Comparison of ENCODE assay signal across 8 cellular contexts in the genomic region with DNA sequence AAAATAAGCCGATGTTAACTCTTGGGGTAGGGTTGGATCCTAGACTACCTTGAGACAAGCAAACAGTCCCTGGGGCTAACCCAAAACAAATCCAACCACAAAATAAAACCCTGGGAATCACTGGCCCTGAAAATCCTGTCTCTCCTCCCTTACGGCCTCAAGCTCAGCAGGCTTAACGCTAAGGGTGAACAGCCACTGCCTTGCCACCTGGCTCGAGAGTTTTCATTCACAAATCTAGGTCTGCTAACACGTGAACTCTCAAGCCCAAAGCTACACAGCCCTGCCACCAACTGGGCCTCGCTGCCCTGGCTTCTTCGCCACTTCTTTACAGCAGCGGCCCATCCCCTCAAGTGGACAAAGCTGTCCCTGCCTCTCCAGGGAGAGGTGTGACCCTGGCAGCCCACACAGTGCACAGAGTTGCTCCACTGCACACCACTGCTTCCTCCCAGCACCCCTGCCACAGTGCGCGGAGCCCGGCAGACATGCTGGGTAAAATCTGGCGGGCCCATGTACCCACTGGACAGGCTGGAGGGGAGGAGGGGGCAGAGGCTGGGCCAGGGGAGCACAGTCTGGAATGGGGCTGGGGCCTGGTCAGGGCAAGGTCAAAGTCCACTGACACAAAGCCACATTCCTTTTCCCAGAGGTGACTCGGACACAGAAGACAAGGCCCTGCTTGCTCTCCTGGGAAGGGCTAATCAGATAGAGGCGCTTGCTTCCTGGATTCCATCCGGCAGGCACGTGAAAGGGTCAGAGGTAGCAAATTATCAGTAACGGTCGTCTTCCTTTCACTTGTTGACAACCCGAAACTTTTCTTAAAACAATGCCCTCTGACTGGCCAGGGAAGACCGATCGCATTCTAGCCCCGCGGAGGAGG. TPM values are rescaled to one million over a fixed set of nuclear protein-coding genes. Genes with fewer than 3 reads are reported as not detected.
DNase-seq lines count a peak whose midpoint lies in the region; ATAC-seq and TF ChIP-seq lines count a peak whose summit lies in the region.

No MANE protein-coding gene starts in this region.

- no peaks in the 10 kb centered on the region for H3K9me3 Mint-ChIP-seq in activated T-cell treated with anti-CD3 and anti-CD28 coated beads, Interleukin-2, amount 50 U/mL, for 72 hours
- H3K9me3 Mint-ChIP-seq in stimulated activated naive B cell treated with anti-CD40 and anti-IgM and Interleukin-4, amounts not matched to agents 10 μg/mL and 1 μg/mL and 100 μg/mL, for 72 hours, result no peaks in the 10 kb centered on the region

- H3K4me3 Mint-ChIP-seq in activated T-cell treated with anti-CD3 and anti-CD28 coated beads, Interleukin-2, amount 50 U/mL, for 72 hours, result peak overlapping the region; percentile 83 to 85
- peak overlapping the region; percentile 81 to 86 for H3K4me3 Mint-ChIP-seq in stimulated activated naive B cell treated with anti-CD40 and anti-IgM and Interleukin-4, amounts not matched to agents 10 μg/mL and 1 μg/mL and 100 μg/mL, for 72 hours

- no peak for ATAC-seq in Right ventricle myocardium inferior
- ATAC-seq in activated T-cell treated with anti-CD3 and anti-CD28 coated beads, Interleukin-2, amount 50 U/mL, for 72 hours (replicated peaks in 1 of 2), result no peak
- ATAC-seq in stimulated activated naive B cell treated with anti-CD40 and anti-IgM and Interleukin-4, amounts not matched to agents 10 μg/mL and 1 μg/mL and 100 μg/mL, for 72 hours (replicated peaks), result no peak

- peaks cover 0 to 17% of the 10 kb centered on the region in 2 donors for H3K4me1 ChIP-seq in right atrium auricular region

- H3K27me3 ChIP-seq in right atrium auricular region, result no peaks in the 10 kb centered on the region

- DNase-seq in right atrium auricular region (ENCODE audit: low spot score) (no peak), Right ventricle myocardium inferior (ENCODE audit: missing footprints) (no peak), GM19240 (ENCODE audit: insufficient read length, low spot score) (no peak), GM20000 (ENCODE audit: low spot score) (no peak)
- no peak for DNase-seq in activated T-cell treated with anti-CD3 and anti-CD28 coated beads, Interleukin-2, amount 50 U/mL, for 72 hours
- DNase-seq in stimulated activated naive B cell treated with anti-CD40 and anti-IgM and Interleukin-4, amounts not matched to agents 10 μg/mL and 1 μg/mL and 100 μg/mL, for 72 hours, result no peak
- no peak for DNase-seq in activated CD8-positive, alpha-beta memory T cell treated with anti-CD3 and anti-CD28 coated beads for 24 hours

- H3K4me3 ChIP-seq in right atrium auricular region (peak overlapping the region; percentile 66 to 79), iPS-18c (ENCODE audit: insufficient read depth, low read depth, low read length) (peak overlapping the region; percentile 81)

- H3K27ac ChIP-seq in right atrium auricular region, result peak overlapping the region; percentile 21 to 58

- H3K4me1 Mint-ChIP-seq in activated T-cell treated with anti-CD3 and anti-CD28 coated beads, Interleukin-2, amount 50 U/mL, for 72 hours (ENCODE audit: low read depth), result peaks cover 28% of the 10 kb centered on the region
- H3K4me1 Mint-ChIP-seq in stimulated activated naive B cell treated with anti-CD40 and anti-IgM and Interleukin-4, amounts not matched to agents 10 μg/mL and 1 μg/mL and 100 μg/mL, for 72 hours, result peaks cover 17 to 31% of the 10 kb centered on the region in 2 donors

- H3K9me3 ChIP-seq in right atrium auricular region (no peaks in the 10 kb centered on the region), iPS-18c (ENCODE audit: control insufficient read depth, insufficient read depth, low read length) (peaks cover 2% of the 10 kb centered on the region)

- H3K27me3 Mint-ChIP-seq in activated T-cell treated with anti-CD3 and anti-CD28 coated beads, Interleukin-2, amount 50 U/mL, for 72 hours (ENCODE audit: low read depth), result no peaks in the 10 kb centered on the region
- no peaks in the 10 kb centered on the region for H3K27me3 Mint-ChIP-seq in stimulated activated naive B cell treated with anti-CD40 and anti-IgM and Interleukin-4, amounts not matched to agents 10 μg/mL and 1 μg/mL and 100 μg/mL, for 72 hours

- TF ChIP-seq CTCF in right atrium auricular region (IDR thresholded peaks at IDR 0.05) (no peak), GM20000 (IDR thresholded peaks at IDR 0.05; ENCODE audit: extremely low read depth, missing control alignments) (no peak)

- H3K36me3 ChIP-seq in right atrium auricular region, result peaks cover 22% of the 10 kb centered on the region

- peaks cover 1 to 9% of the 10 kb centered on the region in 2 donors for H3K36me3 Mint-ChIP-seq in activated T-cell treated with anti-CD3 and anti-CD28 coated beads, Interleukin-2, amount 50 U/mL, for 72 hours (ENCODE audit: insufficient read depth in 2 of 2)
- peaks cover 39 to 41% of the 10 kb centered on the region in 2 donors for H3K36me3 Mint-ChIP-seq in stimulated activated naive B cell treated with anti-CD40 and anti-IgM and Interleukin-4, amounts not matched to agents 10 μg/mL and 1 μg/mL and 100 μg/mL, for 72 hours

- intact Hi-C loops in Right ventricle myocardium inferior (cut with DNase I), result no loop called here

- no peak overlapping the region for H3K27ac Mint-ChIP-seq in activated T-cell treated with anti-CD3 and anti-CD28 coated beads, Interleukin-2, amount 50 U/mL, for 72 hours
- peak overlapping the region; percentile 59 for H3K27ac Mint-ChIP-seq in stimulated activated naive B cell treated with anti-CD40 and anti-IgM and Interleukin-4, amounts not matched to agents 10 μg/mL and 1 μg/mL and 100 μg/mL, for 72 hours

RNA-seq across cellular contexts. Expression of a gene that starts 1.0 kb away (rescaled TPM):
- total RNA-seq in right atrium auricular region (10 to 100 TPM; 23.3 to 26.1 TPM), Right ventricle myocardium inferior (31.0 TPM)
- 10 to 100 TPM; 13.9 to 14.2 TPM for total RNA-seq in activated T-cell treated with anti-CD3 and anti-CD28 coated beads, Interleukin-2, amount 50 U/mL, for 72 hours

RNA-seq across cellular contexts. Expression of a gene that starts 7.8 kb away (rescaled TPM):
- total RNA-seq in right atrium auricular region (1 to 10 TPM; 2.8 to 4.9 TPM), Right ventricle myocardium inferior (6.2 TPM)
- 10 to 100 TPM; 42.2 to 44.2 TPM for total RNA-seq in activated T-cell treated with anti-CD3 and anti-CD28 coated beads, Interleukin-2, amount 50 U/mL, for 72 hours

RNA-seq across cellular contexts. Expression of a gene that starts 8.2 kb away (rescaled TPM):
- total RNA-seq in right atrium auricular region, result 1 to 10 TPM in 1 of 2 donors, not detected in 1; 1.7 TPM
- total RNA-seq in Right ventricle myocardium inferior, result 0.38 TPM
- total RNA-seq in activated T-cell treated with anti-CD3 and anti-CD28 coated beads, Interleukin-2, amount 50 U/mL, for 72 hours, result under 1 TPM in 1 of 2 donors, not detected in 1; 0.19 TPM

RNA-seq across cellular contexts. Expression of a gene that starts 17.3 kb away (rescaled TPM):
- total RNA-seq in right atrium auricular region, result 10 to 100 TPM; 21.8 to 26.5 TPM
- 26.2 TPM for total RNA-seq in Right ventricle myocardium inferior
- total RNA-seq in activated T-cell treated with anti-CD3 and anti-CD28 coated beads, Interleukin-2, amount 50 U/mL, for 72 hours, result 10 to 100 TPM; 41.5 to 44.7 TPM

RNA-seq across cellular contexts. Expression of a gene that starts 18.7 kb away (rescaled TPM):
- 100 to 1,000 TPM; 126 to 229 TPM for total RNA-seq in right atrium auricular region
- total RNA-seq in Right ventricle myocardium inferior, result 179 TPM
- total RNA-seq in activated T-cell treated with anti-CD3 and anti-CD28 coated beads, Interleukin-2, amount 50 U/mL, for 72 hours, result 100 to 1,000 TPM in 1 of 2 donors, 10 to 100 TPM in 1; 78.5 to 106 TPM
